Comparison of ENCODE assay signal across 9 cellular contexts in genomic region chrX:106415276-106415895, GRCh38.
DNase-seq lines count a peak whose midpoint lies in the region; ATAC-seq and TF ChIP-seq lines count a peak whose summit lies in the region.
"Had no signal": no experiment of that assay in that cellular context is flagged by ENCODE, and none has a peak within 500 bp of the region (broad histone marks: within the 10 kb centered on the region; RNA-seq: fewer than 3 reads in every experiment).

No MANE protein-coding gene starts in this region.

- H3K4me3 ChIP-seq in OCI-LY7 (ENCODE audit: low read depth, low read length, poor library complexity, severe bottlenecking) = no peak overlapping the region
- no peak overlapping the region for H3K4me3 ChIP-seq in fibroblast of mammary gland (ENCODE audit: control insufficient read depth, low read depth, low read length)
- no peak overlapping the region for H3K4me3 ChIP-seq in stomach

- ATAC-seq in GM19023 (IDR thresholded peaks at IDR 0.05; ENCODE audit: unreplicated experiment) (peak; percentile 89), HG03097 (IDR thresholded peaks at IDR 0.05; ENCODE audit: low FRiP score, unreplicated experiment) (peak; percentile 84), HG03469 (IDR thresholded peaks at IDR 0.05; ENCODE audit: unreplicated experiment) (no peak)

- H4K20me1 ChIP-seq in OCI-LY7 (ENCODE audit: insufficient read depth, low read length) = no peaks in the 10 kb centered on the region

- WGBS in stomach, 5 donors = 39 to 50% (median 40%) methylated on average over 2 of the region's 2 CpGs

- TF ChIP-seq POLR2A in stomach (IDR thresholded peaks at IDR 0.05) = no peak

- intact Hi-C loops in OCI-LY7 (cut with micrococcal nuclease; ENCODE audit: unreplicated experiment) = no loop called here
- intact Hi-C loops in stomach (cut with DNase I; ENCODE audit: low total_unique reads) = no loop called here

- POLR2A ChIA-PET in OCI-LY7 (lab: Charles Lee) = no interaction called here

- peak; percentile 74 for TF ChIP-seq CTCF in OCI-LY7 (conservative IDR thresholded peaks at IDR 0.05; ENCODE audit: low read length)
- TF ChIP-seq CTCF in fibroblast of mammary gland (conservative IDR thresholded peaks at IDR 0.05; ENCODE audit: control insufficient read depth, insufficient read depth, low read depth, low read length) = peak; percentile 72
- peak in 4 of 7 experiments; percentile 22 to 59 (median 38) for TF ChIP-seq CTCF in stomach (IDR thresholded peaks at IDR 0.05)

- no peaks in the 10 kb centered on the region for H3K4me1 ChIP-seq in OCI-LY7 (ENCODE audit: insufficient read depth, low read length, poor library complexity, severe bottlenecking)
- H3K4me1 ChIP-seq in stomach = no peaks in the 10 kb centered on the region

- BruUV-seq in OCI-LY7 (replicated peaks; lab: Mats Ljungman, UMichigan) = no TSS peak

- CTCF ChIA-PET in OCI-LY7 (lab: Charles Lee; ENCODE audit: unreplicated experiment) = interaction anchor here (0.7 to 1.4 kb wide), 2 partner anchors 50 to 89 kb away, joined by 3 read pairs; no protein-coding TSS in a partner anchor

- no peaks in the 10 kb centered on the region for H3K9me2 ChIP-seq in OCI-LY7 (ENCODE audit: insufficient read depth, low read length)

- TF ChIP-seq EP300 in stomach (IDR thresholded peaks at IDR 0.05) = no peak

- no peaks in the 10 kb centered on the region for H3K9me3 ChIP-seq in OCI-LY7 (ENCODE audit: low read length)
- no peaks in the 10 kb centered on the region for H3K9me3 ChIP-seq in stomach
- H3K9me3 ChIP-seq: neutrophil had no signal

- H3K4me2 ChIP-seq in OCI-LY7 (ENCODE audit: low read length) = no peak overlapping the region

- H3K27ac ChIP-seq in OCI-LY7 (ENCODE audit: low read depth, low read length, poor library complexity, severe bottlenecking) = no peak overlapping the region
- H3K27ac ChIP-seq in stomach = no peak overlapping the region
- H3K27ac ChIP-seq: neutrophil had no signal

- no peaks in the 10 kb centered on the region for H3K27me3 ChIP-seq in stomach
- H3K27me3 ChIP-seq: neutrophil had no signal

- H3K79me2 ChIP-seq in OCI-LY7 (ENCODE audit: insufficient read depth, low read depth, low read length) = no peaks in the 10 kb centered on the region

- H3K36me3 ChIP-seq in OCI-LY7 (ENCODE audit: insufficient read depth, low read length) (no peaks in the 10 kb centered on the region), stomach (no peaks in the 10 kb centered on the region)
- H3K36me3 ChIP-seq: neutrophil had no signal

- no peak overlapping the region for H2AFZ ChIP-seq in OCI-LY7 (ENCODE audit: low read length)

- DNase-seq in DMS 273 (lab: John Stamatoyannopoulos, UW; ENCODE audit: unreplicated experiment) = peak; percentile 64
- DNase-seq in OCI-LY7 (ENCODE audit: low spot score) = peak; percentile 29
- peak; percentile 28 for DNase-seq in fibroblast of mammary gland (ENCODE audit: low read depth)
- DNase-seq in stomach = no peak
- no peak for DNase-seq in KG1 (lab: John Stamatoyannopoulos, UW)

Comparison
In these comparisons a context has a peak if more than half of its experiments do, and no peak if none do; other contexts are left out.
1. DNase-seq: peak in DMS 273 (single experiment), OCI-LY7 (single experiment) and fibroblast of mammary gland (single experiment); none in stomach (single experiment) and KG1 (single experiment).
2. Peak in every context shown above with its lines, with median percentiles within 50 percentile points of each other: CTCF ChIP-seq.